In genomic region chr7:88184848-88185304, GRCh38 we compare ENCODE assay signal across 11 cellular contexts. TPM values are rescaled to one million over a fixed set of nuclear protein-coding genes. Genes with fewer than 3 reads are reported as not detected.
DNase-seq lines count a peak whose midpoint lies in the region; ATAC-seq and TF ChIP-seq lines count a peak whose summit lies in the region.
"Had no signal": no experiment of that assay in that cellular context is flagged by ENCODE, and none has a peak within 500 bp of the region (broad histone marks: within the 10 kb centered on the region; RNA-seq: fewer than 3 reads in every experiment).

No MANE protein-coding gene starts in this region.

- ATAC-seq in right cardiac atrium, result peak in 1 of 2 donors; percentile 22
- no peak for ATAC-seq in heart left ventricle

- no peaks in the 10 kb centered on the region for H3K4me1 Mint-ChIP-seq in stimulated activated naive CD8-positive, alpha-beta T cell treated with anti-CD3 and anti-CD28 coated beads, Interleukin-15, Interleukin-2, amounts not matched to agents 100 ng/mL and 50 ng/mL, for 24 hours (ENCODE audit: low read depth)
- no peaks in the 10 kb centered on the region for H3K4me1 Mint-ChIP-seq in nephron progenitor cell
- H3K4me1 Mint-ChIP-seq: nephron had no signal

- no peak overlapping the region for H3K4me3 Mint-ChIP-seq in stimulated activated naive CD8-positive, alpha-beta T cell treated with anti-CD3 and anti-CD28 coated beads, Interleukin-15, Interleukin-2, amounts not matched to agents 100 ng/mL and 50 ng/mL, for 24 hours
- no peak overlapping the region for H3K4me3 Mint-ChIP-seq in nephron progenitor cell
- H3K4me3 Mint-ChIP-seq: nephron had no signal

- TF ChIP-seq CTCF in heart left ventricle (IDR thresholded peaks at IDR 0.05) (no peak), nephron progenitor cell (IDR thresholded peaks at IDR 0.05) (no peak)

- TF ChIP-seq POLR2A in heart left ventricle (IDR thresholded peaks at IDR 0.05), result no peak

- WGBS in right cardiac atrium, result 85% methylated on average over 5 of the region's 5 CpGs
- WGBS in heart left ventricle, 4 donors, result 84 to 93% (median 88%) methylated on average over 5 of the region's 5 CpGs

- no peak overlapping the region for H3K27ac ChIP-seq in right cardiac atrium (ENCODE audit: low read length)
- no peak overlapping the region for H3K27ac ChIP-seq in heart left ventricle
- H3K27ac ChIP-seq: BLaER1 had no signal

- H3K4me1 ChIP-seq in right cardiac atrium (ENCODE audit: control insufficient read depth, insufficient read depth, low read length), result no peaks in the 10 kb centered on the region
- H3K4me1 ChIP-seq in heart left ventricle, result no peaks in the 10 kb centered on the region
- H3K4me1 ChIP-seq: BLaER1 had no signal

- H3K27ac Mint-ChIP-seq in stimulated activated naive CD8-positive, alpha-beta T cell treated with anti-CD3 and anti-CD28 coated beads, Interleukin-15, Interleukin-2, amounts not matched to agents 100 ng/mL and 50 ng/mL, for 24 hours, result peak overlapping the region; percentile 26
- no peak overlapping the region for H3K27ac Mint-ChIP-seq in nephron progenitor cell
- H3K27ac Mint-ChIP-seq: nephron had no signal

- no peaks in the 10 kb centered on the region for H3K36me3 ChIP-seq in heart left ventricle

- intact Hi-C loops in right cardiac atrium (cut with DNase I), result no loop called here
- intact Hi-C loops in heart left ventricle (cut with DNase I), result no loop called here

- H3K4me3 ChIP-seq in right cardiac atrium (ENCODE audit: low read length), result no peak overlapping the region
- H3K4me3 ChIP-seq in heart left ventricle, result no peak overlapping the region
- H3K4me3 ChIP-seq: BLaER1 had no signal

- H3K9me3 ChIP-seq in right cardiac atrium (ENCODE audit: control insufficient read depth, low read length) (no peaks in the 10 kb centered on the region), heart left ventricle (no peaks in the 10 kb centered on the region)
- H3K9me3 ChIP-seq: BLaER1 had no signal

- H3K9me3 Mint-ChIP-seq in stimulated activated naive CD8-positive, alpha-beta T cell treated with anti-CD3 and anti-CD28 coated beads, Interleukin-15, Interleukin-2, amounts not matched to agents 100 ng/mL and 50 ng/mL, for 24 hours, result no peaks in the 10 kb centered on the region
- H3K9me3 Mint-ChIP-seq in nephron progenitor cell, result no peaks in the 10 kb centered on the region
- H3K9me3 Mint-ChIP-seq: nephron had no signal

- H3K27me3 ChIP-seq in right cardiac atrium (ENCODE audit: control insufficient read depth, insufficient read depth) (no peaks in the 10 kb centered on the region), heart left ventricle (no peaks in the 10 kb centered on the region)
- H3K27me3 ChIP-seq: BLaER1 had no signal

- H3K27me3 Mint-ChIP-seq in stimulated activated naive CD8-positive, alpha-beta T cell treated with anti-CD3 and anti-CD28 coated beads, Interleukin-15, Interleukin-2, amounts not matched to agents 100 ng/mL and 50 ng/mL, for 24 hours, result no peaks in the 10 kb centered on the region
- H3K27me3 Mint-ChIP-seq in nephron progenitor cell (ENCODE audit: low read depth, poor library complexity), result no peaks in the 10 kb centered on the region

- no peaks in the 10 kb centered on the region for H3K36me3 Mint-ChIP-seq in stimulated activated naive CD8-positive, alpha-beta T cell treated with anti-CD3 and anti-CD28 coated beads, Interleukin-15, Interleukin-2, amounts not matched to agents 100 ng/mL and 50 ng/mL, for 24 hours (ENCODE audit: low read depth)
- no peaks in the 10 kb centered on the region for H3K36me3 Mint-ChIP-seq in nephron progenitor cell (ENCODE audit: low read depth)

- peak in 2 of 3 donors; percentile 20 to 38 for DNase-seq in right cardiac atrium
- no peak for DNase-seq in heart left ventricle
- DNase-seq in HT-29 (ENCODE audit: low spot score), result peak; percentile 68
- DNase-seq in astrocyte of the hippocampus (ENCODE audit: low read depth, low spot score), result peak; percentile 95
- no peak for DNase-seq in nephron progenitor cell
- no peak for DNase-seq in midbrain (lab: John Stamatoyannopoulos, UW)
- DNase-seq in NK-92 (lab: John Stamatoyannopoulos, UW; ENCODE audit: unreplicated experiment), result no peak
- DNase-seq: NCI-H748 treated with DMSO at 0.1 percent for 48 hours had no signal

RNA-seq across cellular contexts. Expression of gene SRI, which starts 35.0 kb away (rescaled TPM):
- 100 to 1,000 TPM in 1 of 4 donors, 10 to 100 TPM in 3; 76.0 to 103 (median 90.3) TPM for total RNA-seq in right cardiac atrium
- polyA plus RNA-seq in right cardiac atrium, result 62.1 TPM
- 10 to 100 TPM; 48.9 to 88.5 (median 69.4) TPM for total RNA-seq in heart left ventricle
- polyA plus RNA-seq in heart left ventricle, result 10 to 100 TPM; 25.9 to 66.7 TPM
- total RNA-seq in HT-29 (2014; rRNA removed; shearing (Covaris generic)), result 105 and 119 TPM in 2 replicates

Comparison
In these comparisons a context has a peak if more than half of its experiments do, and no peak if none do; other contexts are left out.
1. DNase-seq: peak in right cardiac atrium (2 of 3), HT-29 (single experiment) and astrocyte of the hippocampus (single experiment); none in heart left ventricle (0 of 5), nephron progenitor cell (single experiment), midbrain (single experiment) and NK-92 (single experiment).